In genomic region chr17:78359216-78359935, GRCh38 we compare ENCODE assay signal across 8 cellular contexts. TPM values are rescaled to one million over a fixed set of nuclear protein-coding genes. Genes with fewer than 3 reads are reported as not detected.
DNase-seq lines count a peak whose midpoint lies in the region; ATAC-seq and TF ChIP-seq lines count a peak whose summit lies in the region.

No MANE protein-coding gene starts in this region.

- peaks cover 48% of the 10 kb centered on the region for H3K36me3 Mint-ChIP-seq in activated T-cell treated with anti-CD3 and anti-CD28 coated beads, Interleukin-2, amount 50 U/mL, for 24 hours (ENCODE audit: low read depth)

- no peak for TF ChIP-seq CTCF in upper lobe of right lung (IDR thresholded peaks at IDR 0.05)

- H3K4me3 Mint-ChIP-seq in activated T-cell treated with anti-CD3 and anti-CD28 coated beads, Interleukin-2, amount 50 U/mL, for 24 hours: peak overlapping the region; percentile 96

- WGBS in ectodermal cell, 2 experiments: 0 to 1% methylated on average over 76 of the region's 76 CpGs

- ATAC-seq in upper lobe of right lung (peak; percentile 1), HG03095 (IDR thresholded peaks at IDR 0.05; ENCODE audit: unreplicated experiment) (no peak), HG03139 (IDR thresholded peaks at IDR 0.05; ENCODE audit: unreplicated experiment) (no peak)

- H3K27me3 ChIP-seq in ectodermal cell (ENCODE audit: control insufficient read depth, insufficient read depth, low read length, poor library complexity, severe bottlenecking) (peaks cover 52% of the 10 kb centered on the region), mononuclear cell (ENCODE audit: insufficient read depth, low read length) (peaks cover 7% of the 10 kb centered on the region), upper lobe of right lung (no peaks in the 10 kb centered on the region)

- H3K9me3 ChIP-seq in ectodermal cell (ENCODE audit: control insufficient read depth, low read length) (no peaks in the 10 kb centered on the region), mononuclear cell (ENCODE audit: low read depth, low read length) (no peaks in the 10 kb centered on the region), upper lobe of right lung (no peaks in the 10 kb centered on the region)

- H3K4me3 ChIP-seq in ectodermal cell (ENCODE audit: insufficient read depth, low read depth, low read length) (peak overlapping the region; percentile 85), mononuclear cell (ENCODE audit: low read length) (peak overlapping the region; percentile 91), upper lobe of right lung (peak overlapping the region; percentile 72)

- no peak for DNase-seq in activated T-cell treated with anti-CD3 and anti-CD28 coated beads, Interleukin-2, amount 50 U/mL, for 24 hours
- DNase-seq in activated T-cell treated with anti-CD3 and anti-CD28 coated beads for 4 hours (no peak), SHP77 treated with DMSO at 0.1 percent for 48 hours (lab: John Stamatoyannopoulos, UW) (peak; percentile 28), upper lobe of right lung (no peak)

- H3K9me3 Mint-ChIP-seq in activated T-cell treated with anti-CD3 and anti-CD28 coated beads, Interleukin-2, amount 50 U/mL, for 24 hours: no peaks in the 10 kb centered on the region

- H3K27ac Mint-ChIP-seq in activated T-cell treated with anti-CD3 and anti-CD28 coated beads, Interleukin-2, amount 50 U/mL, for 24 hours: peak overlapping the region; percentile 93

- H3K36me3 ChIP-seq in ectodermal cell (ENCODE audit: control insufficient read depth, insufficient read depth, low read length) (peaks cover 10% of the 10 kb centered on the region), upper lobe of right lung (peaks cover 32% of the 10 kb centered on the region)

- H3K27me3 Mint-ChIP-seq in activated T-cell treated with anti-CD3 and anti-CD28 coated beads, Interleukin-2, amount 50 U/mL, for 24 hours: peaks cover 2% of the 10 kb centered on the region

- H3K4me1 ChIP-seq in ectodermal cell (ENCODE audit: control insufficient read depth, insufficient read depth, low read length) (peaks cover 37% of the 10 kb centered on the region), mononuclear cell (ENCODE audit: insufficient read depth, low read length) (peaks cover 50% of the 10 kb centered on the region), upper lobe of right lung (peaks cover 52% of the 10 kb centered on the region)

- peak overlapping the region; percentile 71 for H3K27ac ChIP-seq in ectodermal cell (ENCODE audit: insufficient read depth, low read depth, low read length, poor library complexity, severe bottlenecking)
- peak overlapping the region; percentile 93 for H3K27ac ChIP-seq in upper lobe of right lung

- H3K4me1 Mint-ChIP-seq in activated T-cell treated with anti-CD3 and anti-CD28 coated beads, Interleukin-2, amount 50 U/mL, for 24 hours (ENCODE audit: low read depth): peaks cover 40% of the 10 kb centered on the region

- intact Hi-C loops in upper lobe of right lung (cut with DNase I): no loop called here

RNA-seq across cellular contexts. Expression of gene SOCS3, which starts 0.5 kb away (rescaled TPM):
- 12.9 TPM for polyA plus RNA-seq in ectodermal cell (2013, experiment 1 of 4)
- 13.9 TPM for polyA plus RNA-seq in ectodermal cell (2013, experiment 2 of 4)
- 9.9 TPM for polyA plus RNA-seq in ectodermal cell (2013, experiment 3 of 4)
- 10.9 TPM for polyA plus RNA-seq in ectodermal cell (2013, experiment 4 of 4)
- 503 TPM for total RNA-seq in mononuclear cell
- 82.0 TPM for total RNA-seq in upper lobe of right lung

RNA-seq across cellular contexts. Expression of gene PGS1, which starts 19.1 kb away (rescaled TPM):
- 52.4 TPM for polyA plus RNA-seq in ectodermal cell (2013, experiment 1 of 4)
- 50.4 TPM for polyA plus RNA-seq in ectodermal cell (2013, experiment 2 of 4)
- 33.8 TPM for polyA plus RNA-seq in ectodermal cell (2013, experiment 3 of 4)
- polyA plus RNA-seq in ectodermal cell (2013, experiment 4 of 4): 36.0 TPM
- 62.8 TPM for total RNA-seq in mononuclear cell
- 95.5 TPM for total RNA-seq in upper lobe of right lung
